In the genomic region with DNA sequence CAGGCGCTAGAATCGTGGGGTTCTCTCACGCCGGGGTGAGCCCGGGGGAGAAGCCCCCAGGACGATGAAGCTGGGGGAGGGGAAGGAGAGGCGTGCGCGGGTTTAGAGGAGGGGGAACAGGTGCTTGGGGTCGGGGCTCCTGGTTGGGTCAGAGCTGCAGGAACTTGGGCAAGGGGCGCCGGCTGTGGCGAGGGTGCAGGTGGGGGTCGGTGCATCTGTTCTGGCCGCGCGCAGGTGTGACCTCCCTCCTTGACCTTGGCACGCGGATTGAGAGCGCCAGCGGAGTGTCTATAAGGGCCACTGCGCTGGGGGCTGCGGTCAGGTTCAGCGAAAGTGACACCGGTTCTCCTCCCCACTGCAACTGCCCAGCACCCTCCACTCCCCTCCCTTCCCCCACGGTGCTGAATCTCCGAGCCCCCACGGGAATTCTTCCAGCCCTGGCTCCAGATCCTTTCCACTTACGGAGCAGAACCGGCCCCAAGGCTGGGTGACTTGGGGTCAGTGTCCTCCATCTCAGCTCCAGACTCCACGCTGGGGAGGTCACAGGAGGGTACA, we compare ENCODE assay signal across 8 cellular contexts. TPM values are rescaled to one million over a fixed set of nuclear protein-coding genes. Genes with fewer than 3 reads are reported as not detected.
DNase-seq lines count a peak whose midpoint lies in the region; ATAC-seq, FAIRE-seq and TF ChIP-seq lines count a peak whose summit lies in the region.

No MANE protein-coding gene starts in this region.

- TF ChIP-seq RAD21 in A549 (conservative IDR thresholded peaks at IDR 0.05 in 1 of 2, IDR thresholded peaks at IDR 0.05 in 1 of 2) (no peak), neural cell (conservative IDR thresholded peaks at IDR 0.05) (no peak)

- H3K36me3 ChIP-seq in GM23338 (ENCODE audit: insufficient read depth) (peaks cover 7% of the 10 kb centered on the region), neural cell (ENCODE audit: insufficient read depth, low read length) (no peaks in the 10 kb centered on the region)

- WGBS in A549 (ENCODE audit: missing lambda C conversion rate) = 41% methylated on average over 25 of the region's 31 CpGs

- POLR2A ChIA-PET in A549 (lab: Yijun Ruan, JAX) = interaction anchor here (1.3 to 1.5 kb wide), 2 partner anchors 11 to 553 kb away, joined by 3 to 4 read pairs; a partner anchor contains a TSS
- POLR2A ChIA-PET in WTC11 (lab: Charles Lee) = interaction anchor here (0.6 to 1.2 kb wide), 2 partner anchors 25 to 549 kb away, joined by 6 to 8 read pairs; no protein-coding TSS in a partner anchor

- CTCF ChIA-PET in A549 (lab: Yijun Ruan, JAX) (interaction anchor here (0.7 kb wide), 1 partner anchor 622 kb away, joined by 3 read pairs; no protein-coding TSS in a partner anchor), WTC11 (lab: Charles Lee) (interaction anchor here (0.5 to 1.6 kb wide), 6 partner anchors 33 to 1242 kb away, joined by 3 to 7 read pairs (median 4); a partner anchor contains a TSS)

- no peak for TF ChIP-seq CTCF in A549 (IDR thresholded peaks at IDR 0.05)
- TF ChIP-seq CTCF in GM23338 (conservative IDR thresholded peaks at IDR 0.05; ENCODE audit: low read depth in 2 of 2) = no peak
- no peak for TF ChIP-seq CTCF in WTC11 (IDR thresholded peaks at IDR 0.05)
- TF ChIP-seq CTCF in fibroblast of pulmonary artery (IDR thresholded peaks at IDR 0.05; ENCODE audit: low read length, missing control alignments) = no peak
- TF ChIP-seq CTCF in neural cell (IDR thresholded peaks at IDR 0.05; ENCODE audit: poor library complexity, severe bottlenecking) = no peak

- H3K27me3 ChIP-seq in GM23338 (ENCODE audit: insufficient read depth) = no peaks in the 10 kb centered on the region
- H3K27me3 ChIP-seq in neural cell (ENCODE audit: insufficient read depth, low read depth, low read length) = peaks cover 12% of the 10 kb centered on the region

- H4K20me1 ChIP-seq in GM23338 (replicated peaks; ENCODE audit: insufficient read depth) (peaks cover 35% of the 10 kb centered on the region), neural cell (ENCODE audit: insufficient read depth) (no peaks in the 10 kb centered on the region)

- H2AFZ ChIP-seq in GM23338 (peak overlapping the region; percentile 84; the same call in 1 of the 2 replicates), neural cell (ENCODE audit: low read depth, low read length) (peak overlapping the region; percentile 8)

- H3K4me3 ChIP-seq in A549 (peak overlapping the region; percentile 71), GM23338 (peak overlapping the region; percentile 92), fibroblast of pulmonary artery (replicated peaks; ENCODE audit: low read depth, low read length) (peak overlapping the region; percentile 76), neural cell (ENCODE audit: low read length) (peak overlapping the region; percentile 93)

- H3K27ac ChIP-seq in A549 (peak overlapping the region; percentile 85 to 99), GM23338 (ENCODE audit: low read depth) (no peak overlapping the region), neural cell (ENCODE audit: low read length) (no peak overlapping the region)

- TF ChIP-seq EP300 in A549 (IDR thresholded peaks at IDR 0.05) (no peak), neural cell (conservative IDR thresholded peaks at IDR 0.05; ENCODE audit: poor library complexity, severe bottlenecking) (no peak)

- H3K9me3 ChIP-seq in A549 (no peaks in the 10 kb centered on the region), neural cell (ENCODE audit: low read length) (no peaks in the 10 kb centered on the region)

- H3K27me3 Mint-ChIP-seq in GM23338 (ENCODE audit: insufficient read depth, low read depth, poor library complexity) (peaks cover 15% of the 10 kb centered on the region), WTC11 (ENCODE audit: low read depth) (no peaks in the 10 kb centered on the region; the same call in 1 of the 2 replicates)

- H3K4me2 ChIP-seq in A549 = peak overlapping the region; percentile 99
- H3K4me2 ChIP-seq in GM23338 = peak overlapping the region; percentile 80
- H3K4me2 ChIP-seq in neural cell (ENCODE audit: low read length) = peak overlapping the region; percentile 68

- H3K9ac ChIP-seq in neural cell (ENCODE audit: low read length) = peak overlapping the region; percentile 61

- H3K9me3 Mint-ChIP-seq in GM23338 (no peaks in the 10 kb centered on the region), WTC11 (no peaks in the 10 kb centered on the region)

- H3K9me2 ChIP-seq in GM23338 (ENCODE audit: insufficient read depth) (no peaks in the 10 kb centered on the region), neural cell (ENCODE audit: insufficient read depth, low read length) (no peaks in the 10 kb centered on the region)

- ATAC-seq in A549 = no peak
- peak; percentile 3 for ATAC-seq in GM23338
- ATAC-seq in WTC11 = no peak

- DNase-seq in A549 (ENCODE audit: low read depth in 1 of 2, low spot score in 1 of 2) (no peak), GM23338 (ENCODE audit: low spot score) (peak; percentile 72), WTC11 (ENCODE audit: low spot score) (peak; percentile 54), fibroblast of pulmonary artery (ENCODE audit: low read depth) (no peak), HPDE6-E6E7 (ENCODE audit: extremely low spot score) (no peak), cortex of kidney (lab: John Stamatoyannopoulos, UW) (no peak), AG08396 (ENCODE audit: low spot score) (no peak)

- peaks cover 68% of the 10 kb centered on the region for H3K79me2 ChIP-seq in GM23338 (replicated peaks; ENCODE audit: insufficient read depth)
- peaks cover 19% of the 10 kb centered on the region for H3K79me2 ChIP-seq in neural cell (replicated peaks; ENCODE audit: insufficient read depth, low read length)

- no peak for TF ChIP-seq POLR2A in A549 (IDR thresholded peaks at IDR 0.05; ENCODE audit: low read length)

- no peak for FAIRE-seq in A549 (lab: Jason Lieb, UNC)

- peaks cover 26% of the 10 kb centered on the region for H3K36me3 Mint-ChIP-seq in GM23338 (ENCODE audit: low read depth)
- peaks cover 21% of the 10 kb centered on the region for H3K36me3 Mint-ChIP-seq in WTC11

- H3F3A ChIP-seq in GM23338 (replicated peaks; ENCODE audit: low read depth) (0 out of 2 replicates have a peak, but pooled peaks cover 3% of the 10 kb centered on the region), neural cell (ENCODE audit: insufficient read depth, low read length, poor library complexity, severe bottlenecking) (no peaks in the 10 kb centered on the region)

- H3K4me1 ChIP-seq in A549 (peaks cover 7% of the 10 kb centered on the region; the same call in 2 of the 3 replicates), GM23338 (ENCODE audit: insufficient read depth) (peaks cover 13% of the 10 kb centered on the region)

- H3K4me1 Mint-ChIP-seq in GM23338 = peaks cover 8% of the 10 kb centered on the region; the same call in 2 of the 3 replicates
- H3K4me1 Mint-ChIP-seq in WTC11 = peaks cover 11% of the 10 kb centered on the region

- H3K4me3 Mint-ChIP-seq in GM23338 (peak overlapping the region; percentile 91), WTC11 (peak overlapping the region; percentile 85)

- H3K27ac Mint-ChIP-seq in GM23338 (peak overlapping the region; percentile 65; the same call in 1 of the 2 replicates), WTC11 (no peak overlapping the region)

TF ChIP-seq in neural cell, 6 proteins besides CTCF, POLR2A, EP300 and RAD21 (continues in another document):
- no peak for TF ChIP-seq POLR2AphosphoS5 (IDR thresholded peaks at IDR 0.05)

RNA-seq across cellular contexts. Expression of a gene that starts 0.6 kb away (rescaled TPM):
- polyA plus RNA-seq in A549 (2011; rRNA removed) (1.2 and 1.8 TPM in 2 replicates), A549 (2017; fragmentation: RNase III; extraction: RNeasy Plus Mini Kit Qiagen cat#74134 plus additional on column Dnase treatment) (1.1 to 2.1 TPM (median 1.5 TPM) in 3 replicates), GM23338 (2016; fragmentation: Nextera tagmentation; extraction: Ambion mirVana) (5.9 and 7.6 TPM in 2 replicates), neural cell (8.6 and 11.2 TPM in 2 replicates)
- 0.90 and 1.1 TPM in 2 replicates for polyA plus RNA-seq in A549 (2012; cell fraction: cytosol; rRNA removed)
- 0.69 and 0.74 TPM in 2 replicates for polyA plus RNA-seq in A549 (2012; cell fraction: nucleus; rRNA removed)
- 0.78 and 2.6 TPM in 2 replicates for polyA minus RNA-seq in A549 (2011; rRNA and poly(A)+ RNA removed)
- 11.3 and 14.1 TPM in 2 replicates for total RNA-seq in GM23338 (2014; rRNA removed; shearing (Covaris generic))
- total RNA-seq in WTC11 (2021) = 9.5 to 11.1 TPM (median 10.9 TPM) in 3 replicates
- 8.8 and 10.7 TPM in 2 replicates for polyA minus RNA-seq in neural cell

RNA-seq across cellular contexts. Expression of a gene that starts 1.6 kb away (rescaled TPM):
- 98.8 and 103 TPM in 2 replicates for polyA plus RNA-seq in A549 (2011; rRNA removed)
- polyA plus RNA-seq in A549 (2012; cell fraction: cytosol; rRNA removed) = 52.4 and 54.4 TPM in 2 replicates
- 15.9 and 30.1 TPM in 2 replicates for polyA plus RNA-seq in A549 (2012; cell fraction: nucleus; rRNA removed)
- polyA plus RNA-seq in A549 (2017; fragmentation: RNase III; extraction: RNeasy Plus Mini Kit Qiagen cat#74134 plus additional on column Dnase treatment) = 74.6 to 74.8 TPM (median 74.7 TPM) in 3 replicates
- 39.4 and 51.8 TPM in 2 replicates for polyA minus RNA-seq in A549 (2011; rRNA and poly(A)+ RNA removed)
- total RNA-seq in GM23338 (2014; rRNA removed; shearing (Covaris generic)) = 64.2 and 81.7 TPM in 2 replicates
- polyA plus RNA-seq in GM23338 (2016; fragmentation: Nextera tagmentation; extraction: Ambion mirVana) = 84.5 and 91.3 TPM in 2 replicates
- 54.3 to 55.9 TPM (median 55.6 TPM) in 3 replicates for total RNA-seq in WTC11 (2021)
- polyA plus RNA-seq in neural cell = 153 and 171 TPM in 2 replicates
- 54.2 and 63.1 TPM in 2 replicates for polyA minus RNA-seq in neural cell

RNA-seq across cellular contexts. Expression of a gene that starts 33.6 kb away (rescaled TPM):
- polyA plus RNA-seq in A549 (2011; rRNA removed) (2.2 and 2.4 TPM in 2 replicates), A549 (2017; fragmentation: RNase III; extraction: RNeasy Plus Mini Kit Qiagen cat#74134 plus additional on column Dnase treatment) (3.6 to 4.0 TPM (median 3.8 TPM) in 3 replicates), GM23338 (2016; fragmentation: Nextera tagmentation; extraction: Ambion mirVana) (7.4 and 8.6 TPM in 2 replicates), neural cell (3.8 and 4.2 TPM in 2 replicates)
- polyA plus RNA-seq in A549 (2012; cell fraction: cytosol; rRNA removed) = 2.3 and 3.7 TPM in 2 replicates
- 4.8 and 6.5 TPM in 2 replicates for polyA plus RNA-seq in A549 (2012; cell fraction: nucleus; rRNA removed)
- polyA minus RNA-seq in A549 (2011; rRNA and poly(A)+ RNA removed) = 6.2 and 10.9 TPM in 2 replicates
- total RNA-seq in GM23338 (2014; rRNA removed; shearing (Covaris generic)) = 13.1 and 15.4 TPM in 2 replicates
- total RNA-seq in WTC11 (2021) = 11.7 to 14.2 TPM (median 12.3 TPM) in 3 replicates
- 6.6 and 8.2 TPM in 2 replicates for polyA minus RNA-seq in neural cell

RNA-seq across cellular contexts. Expression of a gene that starts 58.1 kb away (rescaled TPM):
- polyA plus RNA-seq in A549 (2011; rRNA removed) = 0.01 TPM in 1 of 2 replicates, not detected in the other
- polyA plus RNA-seq in A549 (2012; cell fraction: cytosol; rRNA removed) = under 0.01 TPM in 1 of 2 replicates, not detected in the other
- 0.01 TPM in 1 of 2 replicates, not detected in the other for polyA plus RNA-seq in A549 (2012; cell fraction: nucleus; rRNA removed)
- polyA plus RNA-seq in A549 (2017; fragmentation: RNase III; extraction: RNeasy Plus Mini Kit Qiagen cat#74134 plus additional on column Dnase treatment) = 0.01 TPM in 1 of 3 replicates, not detected in the others
- 0.04 and 0.05 TPM in 2 replicates for polyA minus RNA-seq in A549 (2011; rRNA and poly(A)+ RNA removed)
- total RNA-seq in GM23338 (2014; rRNA removed; shearing (Covaris generic)) = 0.03 TPM in 1 of 2 replicates, not detected in the other
- 0.06 TPM in 1 of 2 replicates, not detected in the other for polyA plus RNA-seq in GM23338 (2016; fragmentation: Nextera tagmentation; extraction: Ambion mirVana)
- total RNA-seq in WTC11 (2021) = not detected in 3 replicates
- 0.16 and 0.24 TPM in 2 replicates for polyA plus RNA-seq in neural cell
- polyA minus RNA-seq in neural cell = 0.12 and 0.24 TPM in 2 replicates

Comparison
In these comparisons a context has a peak if more than half of its experiments do, and no peak if none do; other contexts are left out.
1. DNase-seq: peak in GM23338 (single experiment) and WTC11 (single experiment); none in A549 (0 of 2), fibroblast of pulmonary artery (single experiment), HPDE6-E6E7 (single experiment), cortex of kidney (single experiment) and AG08396 (single experiment).
2. H3K27ac ChIP-seq: peak in A549 (2 of 2); none in GM23338 (single experiment) and neural cell (single experiment).
3. Peak in every context shown above with its lines, with median percentiles within 50 percentile points of each other: H3K4me2 ChIP-seq and H3K4me3 ChIP-seq.